9 cellular contexts compared by ENCODE assay signal in genomic region chr5:179870403-179870903, GRCh38. TPM values are rescaled to one million over a fixed set of nuclear protein-coding genes. Genes with fewer than 3 reads are reported as not detected.
A peak's percentile ranks its signal among the peaks of the same experiment; 100 is the strongest.
DNase-seq lines count a peak whose midpoint lies in the region; ATAC-seq, FAIRE-seq and TF ChIP-seq lines count a peak whose summit lies in the region.
"Had no signal": no experiment of that assay in that cellular context is flagged by ENCODE, and none has a peak within 500 bp of the region (broad histone marks: within the 10 kb centered on the region; RNA-seq: fewer than 3 reads in every experiment).

No MANE protein-coding gene starts in this region.

- H3K9me3 ChIP-seq in K562 (replicated peaks; ENCODE audit: control insufficient read depth, insufficient read depth, low read depth, low read length), result no peaks in the 10 kb centered on the region
- no peaks in the 10 kb centered on the region for H3K9me3 ChIP-seq in CD8-positive, alpha-beta T cell (ENCODE audit: low read length)
- H3K9me3 ChIP-seq: upper lobe of left lung had no signal

- no peak overlapping the region for H3K27ac ChIP-seq in K562 (ENCODE audit: extremely low read depth, low read depth, low read length)
- H3K27ac ChIP-seq in CD8-positive, alpha-beta T cell (ENCODE audit: low read depth, low read length), result no peak overlapping the region
- H3K27ac ChIP-seq: upper lobe of left lung had no signal

- no peaks in the 10 kb centered on the region for H3K27me3 ChIP-seq in K562 (ENCODE audit: control insufficient read depth in 2 of 2, insufficient read depth in 2 of 2, low read length in 2 of 2)
- no peaks in the 10 kb centered on the region for H3K27me3 ChIP-seq in CD8-positive, alpha-beta T cell (ENCODE audit: insufficient read depth, low read length)
- H3K27me3 ChIP-seq: upper lobe of left lung had no signal

- H3K4me2 ChIP-seq in K562 (ENCODE audit: insufficient read depth, low read length), result no peak overlapping the region

- TF ChIP-seq CTCF in K562 (IDR thresholded peaks at IDR 0.05 in 2 of 3, conservative IDR thresholded peaks at IDR 0.05 in 1 of 3; ENCODE audit: insufficient read depth in 2 of 3, low read depth in 1 of 3, low read length in 3 of 3), result peak; percentile 74 to 85 (median 79)
- no peak for TF ChIP-seq CTCF in CD8-positive, alpha-beta T cell (IDR thresholded peaks at IDR 0.05)

- no peak for TF ChIP-seq POLR2A in K562 (conservative IDR thresholded peaks at IDR 0.05)

- in situ Hi-C loops in K562 (cut with MboI), result no loop called here

- no peaks in the 10 kb centered on the region for H4K20me1 ChIP-seq in K562 (replicated peaks; ENCODE audit: control insufficient read depth, insufficient read depth, low read length)

- intact Hi-C loops in K562 (cut with micrococcal nuclease), result no loop called here
- intact Hi-C loops in left colon (cut with DNase I, micrococcal nuclease), result no loop called here
- intact Hi-C loops in CD8-positive, alpha-beta T cell (cut with DNase I, micrococcal nuclease), result no loop called here

- WGBS in K562 (ENCODE audit: insufficient coverage, low coverage, missing lambda C conversion rate), result 77% methylated on average over 13 of the region's 17 CpGs

- no TSS peak for BruUV-seq in K562 (replicated peaks; lab: Mats Ljungman, UMichigan)

- DNase-seq in AML-193 (lab: John Stamatoyannopoulos, UW), result peak; percentile 47 to 54
- peak; percentile 18 for DNase-seq in HT1080 (ENCODE audit: low read depth)
- peak; percentile 75 to 85 (median 81) for DNase-seq in K562 (ENCODE audit: extremely low read depth in 1 of 4, low spot score in 3 of 4)
- DNase-seq in left colon, result peak in 1 of 2 donors; percentile 64
- no peak for DNase-seq in NCI-H2081 (lab: John Stamatoyannopoulos, UW)
- DNase-seq in GDM1 (lab: John Stamatoyannopoulos, UW), result no peak
- DNase-seq in CD8-positive, alpha-beta T cell, result no peak
- DNase-seq: upper lobe of left lung had no signal

- TF ChIP-seq RAD21 in K562 (CRISPR knock-in tag; conservative IDR thresholded peaks at IDR 0.05 in 1 of 2, IDR thresholded peaks at IDR 0.05 in 1 of 2), result peak; percentile 32 to 67; a peak in 3 of 4 replicates

- CTCF ChIA-PET in K562 (lab: Yijun Ruan, JAX; ENCODE audit: low intra/inter-chr PET ratio), result interaction anchor here (0.6 kb wide), 1 partner anchor 43 kb away, joined by 3 read pairs; no protein-coding TSS in a partner anchor
- CTCF ChIA-PET in CD8-positive, alpha-beta T cell (lab: Charles Lee), result interaction anchor here (0.7 kb wide), 1 partner anchor 175 kb away, joined by 3 read pairs; no protein-coding TSS in a partner anchor

- H3K27ac Mint-ChIP-seq in CD8-positive, alpha-beta T cell, result no peak overlapping the region

- peaks cover 75% of the 10 kb centered on the region; the same call in 2 of the 3 replicates for H3K36me3 ChIP-seq in K562 (ENCODE audit: control insufficient read depth, insufficient read depth, low read length)
- peaks cover 25% of the 10 kb centered on the region for H3K36me3 ChIP-seq in CD8-positive, alpha-beta T cell (ENCODE audit: insufficient read depth, low read length)

- H3K4me3 ChIP-seq in K562, result no peak overlapping the region
- no peak overlapping the region for H3K4me3 ChIP-seq in CD8-positive, alpha-beta T cell (ENCODE audit: low read depth, low read length)
- H3K4me3 ChIP-seq: upper lobe of left lung had no signal

- peaks cover 0 to 26% of the 10 kb centered on the region in 2 experiments; a peak in 3 of 5 replicates for H3K4me1 ChIP-seq in K562 (replicated peaks in 1 of 2; ENCODE audit: control insufficient read depth in 2 of 2, insufficient read depth in 2 of 2, low read length in 2 of 2)
- H3K4me1 ChIP-seq in CD8-positive, alpha-beta T cell (ENCODE audit: insufficient read depth, low read length), result no peaks in the 10 kb centered on the region
- H3K4me1 ChIP-seq: upper lobe of left lung had no signal

- H3K4me3 Mint-ChIP-seq in CD8-positive, alpha-beta T cell, result no peak overlapping the region

- no peaks in the 10 kb centered on the region for H3K4me1 Mint-ChIP-seq in CD8-positive, alpha-beta T cell (ENCODE audit: low read depth)

- H3K9me3 Mint-ChIP-seq in CD8-positive, alpha-beta T cell, result no peaks in the 10 kb centered on the region

- POLR2A ChIA-PET in K562 (lab: Yijun Ruan, JAX), result interaction anchor here (0.6 to 1.3 kb wide), 2 partner anchors 10 to 42 kb away, joined by 3 to 4 read pairs; no protein-coding TSS in a partner anchor
- POLR2A ChIA-PET in CD8-positive, alpha-beta T cell (lab: Charles Lee), result interaction anchor here (0.5 kb wide), 1 partner anchor 39 kb away, joined by 4 read pairs; no protein-coding TSS in a partner anchor

- peak; percentile 78 for FAIRE-seq in K562 (lab: Jason Lieb, UNC)

- peak overlapping the region in 1 of 2 experiments; percentile 83; a peak in 2 of 4 replicates for H3K9ac ChIP-seq in K562 (ENCODE audit: insufficient read depth in 1 of 2, low read depth in 2 of 2, low read length in 2 of 2)

- no peaks in the 10 kb centered on the region for H3K79me2 ChIP-seq in K562 (ENCODE audit: control insufficient read depth, insufficient read depth, low read length)

- TF ChIP-seq EP300 in K562 (IDR thresholded peaks at IDR 0.05; ENCODE audit: low read length), result no peak

- no peak overlapping the region for H2AFZ ChIP-seq in K562 (ENCODE audit: low read depth, low read length)

- H3K9me1 ChIP-seq in K562 (ENCODE audit: control insufficient read depth, insufficient read depth, low read length), result peaks cover 2% of the 10 kb centered on the region

- ATAC-seq in K562, result peak; percentile 93
- peak; percentile 51 for ATAC-seq in left colon
- no peak for ATAC-seq in GM18909 (IDR thresholded peaks at IDR 0.05; ENCODE audit: poor library complexity, unreplicated experiment)
- ATAC-seq in CD8-positive, alpha-beta T cell, result no peak

- H3K36me3 Mint-ChIP-seq in CD8-positive, alpha-beta T cell, result peaks cover 45% of the 10 kb centered on the region

- H3K27me3 Mint-ChIP-seq in CD8-positive, alpha-beta T cell (ENCODE audit: low read depth), result no peaks in the 10 kb centered on the region

RNA-seq across cellular contexts. Expression of gene MRNIP, which starts 11.8 kb away (rescaled TPM):
- total RNA-seq in HT1080 (2014; rRNA removed; shearing (Covaris generic)), result 6.9 and 10.1 TPM in 2 replicates
- polyA plus RNA-seq in HT1080 (2015; cell fraction: cytosol; rRNA removed), result 7.3 and 7.6 TPM in 2 replicates
- polyA plus RNA-seq in HT1080 (2015; cell fraction: nucleus; rRNA removed), result 78.1 and 81.1 TPM in 2 replicates
- total RNA-seq in K562 (2011; cell fraction: chromatin; rRNA removed; ENCODE audit: low replicate concordance), result 168 and 262 TPM in 2 replicates
- total RNA-seq in K562 (2011; cell fraction: nucleolus; rRNA removed), result 113 and 114 TPM in 2 replicates
- total RNA-seq in K562 (2011; cell fraction: nucleoplasm; rRNA removed), result 118 and 124 TPM in 2 replicates
- total RNA-seq in K562 (2014; rRNA removed), result 16.8 and 22.7 TPM in 2 replicates
- 7.2 and 9.7 TPM in 2 replicates for total RNA-seq in K562 (2014; rRNA removed; fragmentation: Illumina TruSeq; extraction: Trizol)
- total RNA-seq in K562 (2015; rRNA removed; fragmentation: Illumina TruSeq; extraction: Trizol), result 10.4 and 12.2 TPM in 2 replicates
- total RNA-seq in K562 (2021), result 18.4 and 20.7 TPM in 2 replicates
- 25.6 and 35.4 TPM in 2 replicates for polyA plus RNA-seq in K562 (2011; rRNA removed)
- 18.4 and 20.1 TPM in 2 replicates for polyA plus RNA-seq in K562 (2011; cell fraction: cytosol; rRNA removed)
- polyA plus RNA-seq in K562 (2011; cell fraction: nucleus; rRNA removed), result 148 and 191 TPM in 2 replicates
- 18.9 and 21.4 TPM in 2 replicates for polyA plus RNA-seq in K562 (2012)
- 18.0 and 18.5 TPM in 2 replicates for polyA plus RNA-seq in K562 (2014; fragmentation: Illumina TruSeq; extraction: Trizol)
- 1 to 10 TPM; 3.6 to 6.2 TPM for polyA plus RNA-seq in K562 (2014; fragmentation: Nextera tagmentation; extraction: Ambion mirVana)
- 39.0 and 42.7 TPM in 2 replicates for polyA plus RNA-seq in K562 (2014; rRNA removed)
- 8.8 and 10.6 TPM in 2 replicates for polyA minus RNA-seq in K562 (2011; rRNA and poly(A)+ RNA removed)
- 5.3 and 8.0 TPM in 2 replicates for polyA minus RNA-seq in K562 (2011; cell fraction: cytosol; rRNA and poly(A)+ RNA removed)
- polyA minus RNA-seq in K562 (2011; cell fraction: nucleus; rRNA and poly(A)+ RNA removed), result 21.1 and 26.9 TPM in 2 replicates
- total RNA-seq in left colon, result 10 to 100 TPM; 16.6 to 18.9 TPM
- total RNA-seq in CD8-positive, alpha-beta T cell, result 10 to 100 TPM; 30.0 to 38.5 TPM

RNA-seq across cellular contexts. Expression of gene TBC1D9B, which starts 37.2 kb away (rescaled TPM):
- 46.2 and 46.6 TPM in 2 replicates for total RNA-seq in HT1080 (2014; rRNA removed; shearing (Covaris generic))
- polyA plus RNA-seq in HT1080 (2015; cell fraction: cytosol; rRNA removed), result 61.7 and 63.7 TPM in 2 replicates
- polyA plus RNA-seq in HT1080 (2015; cell fraction: nucleus; rRNA removed), result 127 and 141 TPM in 2 replicates
- total RNA-seq in K562 (2011; cell fraction: chromatin; rRNA removed; ENCODE audit: low replicate concordance), result 150 and 367 TPM in 2 replicates
- total RNA-seq in K562 (2011; cell fraction: nucleolus; rRNA removed), result 181 and 203 TPM in 2 replicates
- 151 and 162 TPM in 2 replicates for total RNA-seq in K562 (2011; cell fraction: nucleoplasm; rRNA removed)
- total RNA-seq in K562 (2014; rRNA removed), result 16.1 and 24.0 TPM in 2 replicates
- 13.0 and 20.7 TPM in 2 replicates for total RNA-seq in K562 (2014; rRNA removed; fragmentation: Illumina TruSeq; extraction: Trizol)
- total RNA-seq in K562 (2015; rRNA removed; fragmentation: Illumina TruSeq; extraction: Trizol), result 35.8 and 36.6 TPM in 2 replicates
- 54.3 and 59.1 TPM in 2 replicates for total RNA-seq in K562 (2021)
- 33.5 and 46.0 TPM in 2 replicates for polyA plus RNA-seq in K562 (2011; rRNA removed)
- polyA plus RNA-seq in K562 (2011; cell fraction: cytosol; rRNA removed), result 29.6 and 41.6 TPM in 2 replicates
- polyA plus RNA-seq in K562 (2011; cell fraction: nucleus; rRNA removed), result 213 and 357 TPM in 2 replicates
- polyA plus RNA-seq in K562 (2012), result 42.8 and 54.1 TPM in 2 replicates
- polyA plus RNA-seq in K562 (2014; fragmentation: Illumina TruSeq; extraction: Trizol), result 33.7 and 37.5 TPM in 2 replicates
- polyA plus RNA-seq in K562 (2014; fragmentation: Nextera tagmentation; extraction: Ambion mirVana), result 1 to 10 TPM; 2.9 to 4.2 TPM
- 43.7 and 51.0 TPM in 2 replicates for polyA plus RNA-seq in K562 (2014; rRNA removed)
- polyA minus RNA-seq in K562 (2011; rRNA and poly(A)+ RNA removed), result 31.3 and 37.5 TPM in 2 replicates
- 31.0 and 44.1 TPM in 2 replicates for polyA minus RNA-seq in K562 (2011; cell fraction: cytosol; rRNA and poly(A)+ RNA removed)
- 77.8 and 93.6 TPM in 2 replicates for polyA minus RNA-seq in K562 (2011; cell fraction: nucleus; rRNA and poly(A)+ RNA removed)
- 100 to 1,000 TPM in 1 of 2 donors, 10 to 100 TPM in 1; 97.8 to 117 TPM for total RNA-seq in left colon
- total RNA-seq in CD8-positive, alpha-beta T cell, result 10 to 100 TPM; 39.7 to 48.1 TPM

RNA-seq across cellular contexts. Expression of gene SQSTM1, which starts 49.7 kb away (rescaled TPM):
- total RNA-seq in HT1080 (2014; rRNA removed; shearing (Covaris generic)), result 881 and 984 TPM in 2 replicates
- polyA plus RNA-seq in HT1080 (2015; cell fraction: cytosol; rRNA removed), result 185 and 187 TPM in 2 replicates
- 318 and 351 TPM in 2 replicates for polyA plus RNA-seq in HT1080 (2015; cell fraction: nucleus; rRNA removed)
- total RNA-seq in K562 (2011; cell fraction: chromatin; rRNA removed; ENCODE audit: low replicate concordance), result 89.8 and 300 TPM in 2 replicates
- total RNA-seq in K562 (2011; cell fraction: nucleolus; rRNA removed), result 389 and 414 TPM in 2 replicates
- total RNA-seq in K562 (2011; cell fraction: nucleoplasm; rRNA removed), result 172 and 183 TPM in 2 replicates
- total RNA-seq in K562 (2014; rRNA removed), result 148 and 236 TPM in 2 replicates
- 32.0 and 37.6 TPM in 2 replicates for total RNA-seq in K562 (2014; rRNA removed; fragmentation: Illumina TruSeq; extraction: Trizol)
- 107 and 109 TPM in 2 replicates for total RNA-seq in K562 (2015; rRNA removed; fragmentation: Illumina TruSeq; extraction: Trizol)
- total RNA-seq in K562 (2021), result 148 and 151 TPM in 2 replicates
- 44.8 and 45.2 TPM in 2 replicates for polyA plus RNA-seq in K562 (2011; rRNA removed)
- 47.2 and 77.9 TPM in 2 replicates for polyA plus RNA-seq in K562 (2011; cell fraction: cytosol; rRNA removed)
- 132 and 257 TPM in 2 replicates for polyA plus RNA-seq in K562 (2011; cell fraction: nucleus; rRNA removed)
- polyA plus RNA-seq in K562 (2012), result 159 and 567 TPM in 2 replicates
- polyA plus RNA-seq in K562 (2014; fragmentation: Illumina TruSeq; extraction: Trizol), result 75.0 and 79.8 TPM in 2 replicates
- 1 to 10 TPM; 5.6 to 8.2 TPM for polyA plus RNA-seq in K562 (2014; fragmentation: Nextera tagmentation; extraction: Ambion mirVana)
- polyA plus RNA-seq in K562 (2014; rRNA removed), result 64.0 and 70.7 TPM in 2 replicates
- polyA minus RNA-seq in K562 (2011; rRNA and poly(A)+ RNA removed), result 25.0 and 34.0 TPM in 2 replicates
- polyA minus RNA-seq in K562 (2011; cell fraction: cytosol; rRNA and poly(A)+ RNA removed), result 82.1 and 107 TPM in 2 replicates
- 184 and 191 TPM in 2 replicates for polyA minus RNA-seq in K562 (2011; cell fraction: nucleus; rRNA and poly(A)+ RNA removed)
- 100 to 1,000 TPM; 200 to 355 TPM for total RNA-seq in left colon
- total RNA-seq in CD8-positive, alpha-beta T cell, result 100 to 1,000 TPM; 398 to 438 TPM

Comparison
In these comparisons a context has a peak if more than half of its experiments do, and no peak if none do; other contexts are left out.
1. DNase-seq: peak in AML-193 (2 of 2), HT1080 (single experiment) and K562 (4 of 4); none in NCI-H2081 (0 of 2), GDM1 (single experiment) and CD8-positive, alpha-beta T cell (0 of 7).
2. ATAC-seq: peak in K562 (single experiment) and left colon (single experiment); none in GM18909 (single experiment) and CD8-positive, alpha-beta T cell (single experiment).